Comparison of ENCODE assay signal across 8 cellular contexts in genomic region chr14:67819563-67820411, GRCh38. TPM values are rescaled to one million over a fixed set of nuclear protein-coding genes. Genes with fewer than 3 reads are reported as not detected.
DNase-seq lines count a peak whose midpoint lies in the region; ATAC-seq, FAIRE-seq and TF ChIP-seq lines count a peak whose summit lies in the region.

TSS of gene RAD51B (plus strand) at chr14:67819779.

- H2AFZ ChIP-seq in HepG2 (ENCODE audit: low read length) = peak within 1 kb of the TSS; percentile 94

- no peaks in the 10 kb centered on the region for H3K9me3 ChIP-seq in HepG2 (ENCODE audit: low read length)

- POLR2A ChIA-PET in BJ (lab: Charles Lee) (no interaction called here), HepG2 (lab: Yijun Ruan, JAX) (no interaction called here)

- no peak for TF ChIP-seq RAD21 in HepG2 (CRISPR knock-in tag; IDR thresholded peaks at IDR 0.05)

- peak within 1 kb of the TSS in 48 of 59 donors; percentile 0 to 85 (median 60) for H3K27ac ChIP-seq in dorsolateral prefrontal cortex
- peak within 1 kb of the TSS; percentile 39 for H3K27ac ChIP-seq in HepG2 (ENCODE audit: extremely low read length, insufficient read depth, low read length)

- H3K4me2 ChIP-seq in HepG2 (ENCODE audit: low read depth, low read length) = peak within 1 kb of the TSS; percentile 78

- peak within 1 kb of the TSS; percentile 76 for H3K9ac ChIP-seq in HepG2 (ENCODE audit: insufficient read depth, low read depth, low read length)

- H3K36me3 ChIP-seq in BJ (ENCODE audit: control insufficient read depth, insufficient read depth, low read length) (no peaks in the 10 kb centered on the region), HepG2 (replicated peaks in 1 of 2; ENCODE audit: control insufficient read depth in 1 of 2, insufficient read depth in 2 of 2, low read length in 2 of 2) (no peaks in the 10 kb centered on the region; a peak in 2 of 5 replicates)

- TF ChIP-seq EP300 in HepG2 (IDR thresholded peaks at IDR 0.05; ENCODE audit: low read depth in 2 of 2, low read length in 2 of 2) (no peak), HepG2 (CRISPR knock-in tag; IDR thresholded peaks at IDR 0.05; ENCODE audit: borderline replicate concordance) (no peak)

- DNase-seq in BJ (ENCODE audit: low read depth) (peak; percentile 31), NCI-H774 (lab: John Stamatoyannopoulos, UW) (peak; percentile 64), dorsolateral prefrontal cortex (peak; percentile 78 to 93 (median 88)), HepG2 (ENCODE audit: low spot score) (peak; percentile 76)
- DNase-seq in activated CD4-positive, alpha-beta T cell treated with anti-CD3 and anti-CD28 coated beads, Interleukin-2, amount 50 U/mL, for 24 hours (ENCODE audit: low read depth in 1 of 2, low spot score in 1 of 2) = peak; percentile 76 to 88
- DNase-seq in stimulated activated CD4-positive, alpha-beta T cell treated with anti-CD3 and anti-CD28 coated beads, Interleukin-2, amount 100 ng/mL, for 48 hours = peak; percentile 79 to 83

- 1% methylated on average over 13 of the region's 30 CpGs for WGBS in HepG2 (ENCODE audit: low lambda C conversion rate)

- H3K79me2 ChIP-seq in HepG2 (ENCODE audit: insufficient read depth, low read length) = peaks cover 16% of the 10 kb centered on the region

- TF ChIP-seq CTCF in BJ (IDR thresholded peaks at IDR 0.05; ENCODE audit: insufficient read depth, low read depth, low read length) (no peak), dorsolateral prefrontal cortex (IDR thresholded peaks at IDR 0.05 in 54 of 56, conservative IDR thresholded peaks at IDR 0.05 in 2 of 56; ENCODE audit: low read depth in 1 of 56, partially characterized antibody in 56 of 56) (peak in 11 of 56 donors; percentile 2 to 32 (median 16)), HepG2 (CRISPR knock-in tag; IDR thresholded peaks at IDR 0.05) (no peak)

- peak in 1 of 2 experiments; percentile 37; a peak in 1 of 4 replicates for TF ChIP-seq POLR2A in HepG2 (IDR thresholded peaks at IDR 0.05; ENCODE audit: insufficient read depth in 1 of 2, low read depth in 2 of 2, low read length in 2 of 2)

- TSS peak; percentile 47 for BruUV-seq in HepG2 (replicated peaks; lab: Mats Ljungman, UMichigan)

- CTCF ChIA-PET in BJ (lab: Yijun Ruan, JAX) = interaction anchor here (0.8 to 1.1 kb wide), 2 partner anchors 15 to 62 kb away, joined by 3 read pairs; no protein-coding TSS in a partner anchor
- CTCF ChIA-PET in HepG2 (lab: Yijun Ruan, JAX; ENCODE audit: low intra/inter-chr PET ratio, low total read pairs) = no interaction called here

- intact Hi-C loops in dorsolateral prefrontal cortex (cut with DNase I) = loop anchor here (5.0 to 10.0 kb wide), 6 partner anchors 122 to 1315 kb away; partner anchors contain the start of genes RDH11 (in 2 of the 2), EIF2S1 (in 1 of the 2) and GPHN (in 1 of the 2)
- intact Hi-C loops in HepG2 (cut with micrococcal nuclease; ENCODE audit: unreplicated experiment) = no loop called here

- H3K4me1 ChIP-seq in HepG2 (ENCODE audit: insufficient read depth, low read length) = peaks cover 33% of the 10 kb centered on the region

- H3K4me3 ChIP-seq in BJ (ENCODE audit: low read depth, low read length) = peak within 1 kb of the TSS; percentile 72
- H3K4me3 ChIP-seq in dorsolateral prefrontal cortex = peak within 1 kb of the TSS; percentile 55 to 94 (median 81)
- peak within 1 kb of the TSS; percentile 84 to 92 (median 85) for H3K4me3 ChIP-seq in HepG2 (replicated peaks in 1 of 3; ENCODE audit: insufficient read depth in 1 of 3, low read depth in 2 of 3, low read length in 3 of 3)

- in situ Hi-C loops in HepG2 (cut with HindIII; ENCODE audit: extremely low pct_ligation_motif_present, low pct_unique_long_range_greater_than_20kb) = no loop called here

- H4K20me1 ChIP-seq in HepG2 (ENCODE audit: insufficient read depth, low read length) = no peaks in the 10 kb centered on the region

- ATAC-seq in GM19328 (IDR thresholded peaks at IDR 0.05; ENCODE audit: unreplicated experiment) (peak; percentile 56), HG03520 (IDR thresholded peaks at IDR 0.05; ENCODE audit: unreplicated experiment) (peak; percentile 54), HepG2 (peak; percentile 84)

- H3K27me3 ChIP-seq in BJ (ENCODE audit: control insufficient read depth, insufficient read depth, low read length) (no peaks in the 10 kb centered on the region), dorsolateral prefrontal cortex (no peaks in the 10 kb centered on the region), HepG2 (ENCODE audit: control insufficient read depth in 1 of 2, insufficient read depth in 2 of 2, low read length in 2 of 2) (no peaks in the 10 kb centered on the region; a peak in 1 of 5 replicates)

- FAIRE-seq in HepG2 (lab: Jason Lieb, UNC) = peak; percentile 92

TF ChIP-seq in HepG2, 621 proteins besides CTCF, POLR2A, EP300 and RAD21 (continues in another document):
- no peak for TF ChIP-seq GMEB1 (CRISPR knock-in tag; IDR thresholded peaks at IDR 0.05; ENCODE audit: borderline replicate concordance)
- TF ChIP-seq ELF4 (CRISPR knock-in tag; IDR thresholded peaks at IDR 0.05; ENCODE audit: borderline replicate concordance) = no peak
- no peak for TF ChIP-seq HMGXB4 (CRISPR knock-in tag; IDR thresholded peaks at IDR 0.05; ENCODE audit: borderline replicate concordance in 1 of 2, low read depth in 1 of 2)
- no peak for TF ChIP-seq TFE3 (CRISPR knock-in tag; IDR thresholded peaks at IDR 0.05)
- no peak for TF ChIP-seq HDAC2 (CRISPR knock-in tag; IDR thresholded peaks at IDR 0.05)
- 0 out of 2 replicates have a peak, but pooled peaks have one; percentile 11 for TF ChIP-seq ZNF331 (CRISPR knock-in tag; IDR thresholded peaks at IDR 0.05)

RNA-seq across cellular contexts. Expression of gene RAD51B, which starts in this region (rescaled TPM):
- polyA plus RNA-seq in BJ (2011; rRNA removed) = 5.6 and 8.1 TPM in 2 replicates
- 9.1 and 11.1 TPM in 2 replicates for polyA minus RNA-seq in BJ (2011; rRNA and poly(A)+ RNA removed)
- 10 to 100 TPM in 107 of 120 experiments, 1 to 10 TPM in 13; 5.8 to 36.9 (median 15.3) TPM for total RNA-seq in dorsolateral prefrontal cortex
- total RNA-seq in HepG2 (2016; rRNA removed; fragmentation: Illumina TruSeq; extraction: Trizol) = 7.0 and 9.5 TPM in 2 replicates
- total RNA-seq in HepG2 (2016; cell fraction: cytosol; rRNA removed; fragmentation: Illumina TruSeq; extraction: Trizol; ENCODE audit: low read depth) = 7.0 and 9.9 TPM in 2 replicates
- 10.2 and 11.6 TPM in 2 replicates for total RNA-seq in HepG2 (2016; cell fraction: insoluble cytoplasmic fraction; rRNA removed; fragmentation: Illumina TruSeq; extraction: Trizol)
- total RNA-seq in HepG2 (2016; cell fraction: membrane; rRNA removed; fragmentation: Illumina TruSeq; extraction: Trizol) = 3.4 and 4.0 TPM in 2 replicates
- total RNA-seq in HepG2 (2016; cell fraction: nucleus; rRNA removed; fragmentation: Illumina TruSeq; extraction: Trizol) = 30.5 and 35.4 TPM in 2 replicates
- 5.1 and 7.0 TPM in 2 replicates for polyA plus RNA-seq in HepG2 (2011; rRNA removed)
- polyA plus RNA-seq in HepG2 (2011; cell fraction: cytosol; rRNA removed) = 3.8 and 5.0 TPM in 2 replicates
- 3.8 and 4.8 TPM in 2 replicates for polyA plus RNA-seq in HepG2 (2011; cell fraction: nucleus; rRNA removed)
- 6.9 and 7.4 TPM in 2 replicates for polyA plus RNA-seq in HepG2 (2012)
- 0.51 and 1.1 TPM in 2 replicates for polyA plus RNA-seq in HepG2 (2016; cell fraction: cytosol; fragmentation: Illumina TruSeq; extraction: Trizol; ENCODE audit: low read depth)
- 5.3 and 8.8 TPM in 2 replicates for polyA plus RNA-seq in HepG2 (2016; cell fraction: insoluble cytoplasmic fraction; fragmentation: Illumina TruSeq; extraction: Trizol; ENCODE audit: low read depth)
- 1.3 and 2.0 TPM in 2 replicates for polyA plus RNA-seq in HepG2 (2016; cell fraction: membrane; fragmentation: Illumina TruSeq; extraction: Trizol; ENCODE audit: low read depth)
- polyA plus RNA-seq in HepG2 (2016; cell fraction: nucleus; fragmentation: Illumina TruSeq; extraction: Trizol; ENCODE audit: insufficient read depth, low read depth) = 6.7 and 7.8 TPM in 2 replicates
- polyA minus RNA-seq in HepG2 (2011; rRNA and poly(A)+ RNA removed; ENCODE audit: low replicate concordance) = 11.1 and 21.8 TPM in 2 replicates
- polyA minus RNA-seq in HepG2 (2011; cell fraction: cytosol; rRNA and poly(A)+ RNA removed) = 5.6 and 5.9 TPM in 2 replicates
- 92.9 and 95.9 TPM in 2 replicates for polyA minus RNA-seq in HepG2 (2011; cell fraction: nucleus; rRNA and poly(A)+ RNA removed)

Comparison
In these comparisons a context has a peak if more than half of its experiments do, and no peak if none do; other contexts are left out.
1. Peak in every context shown above with its lines: DNase-seq, ATAC-seq, H3K4me3 ChIP-seq and H3K27ac ChIP-seq.
2. DNase-seq: peak in every context shown above with its lines; median percentile 88 in dorsolateral prefrontal cortex; 82 in activated CD4-positive, alpha-beta T cell treated with anti-CD3 and anti-CD28 coated beads, Interleukin-2, amount 50 U/mL, for 24 hours; 81 in stimulated activated CD4-positive, alpha-beta T cell treated with anti-CD3 and anti-CD28 coated beads, Interleukin-2, amount 100 ng/mL, for 48 hours; 76 in HepG2; 64 in NCI-H774; 31 in BJ.